13 cellular contexts compared by ENCODE assay signal in the genomic region with DNA sequence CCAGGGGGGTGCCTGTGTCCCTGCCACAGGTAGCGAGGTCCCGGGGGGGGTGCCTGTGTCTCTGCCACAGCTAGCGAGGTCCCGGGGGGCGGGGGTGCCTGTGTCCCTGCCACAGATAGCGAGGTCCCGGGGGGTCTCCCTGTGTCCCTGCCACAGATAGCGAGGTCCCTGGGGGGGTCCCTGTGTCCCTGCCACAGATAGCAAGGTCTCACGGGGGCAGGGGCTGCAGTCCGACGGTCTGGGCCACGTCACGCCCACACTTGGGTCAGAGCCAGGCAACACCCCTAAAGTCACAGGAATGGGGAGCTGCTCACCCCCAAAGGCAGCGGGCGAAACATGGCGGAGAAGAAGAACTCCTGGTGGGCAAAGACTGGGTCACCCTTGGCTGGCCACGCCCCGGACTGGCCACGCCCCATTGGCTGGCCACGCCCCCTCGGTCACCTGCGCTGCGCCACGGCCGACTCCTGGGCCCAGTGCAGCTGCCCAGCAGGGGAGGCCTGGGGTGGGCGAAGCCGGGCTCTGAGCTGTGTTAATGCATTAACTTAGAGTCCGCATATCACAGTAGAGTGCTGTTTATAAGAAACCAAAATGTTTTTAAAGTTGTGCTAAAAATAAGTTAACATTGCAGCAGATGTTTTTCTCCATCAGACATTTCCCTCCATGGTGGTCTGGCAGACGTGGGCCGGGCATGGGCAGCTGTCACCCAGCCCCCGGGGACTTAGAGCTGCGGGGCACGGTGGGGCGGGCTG. TPM values are rescaled to one million over a fixed set of nuclear protein-coding genes. Genes with fewer than 3 reads are reported as not detected.
A peak's percentile ranks its signal among the peaks of the same experiment; 100 is the strongest.
DNase-seq lines count a peak whose midpoint lies in the region; ATAC-seq, FAIRE-seq and TF ChIP-seq lines count a peak whose summit lies in the region.
"Had no signal": no experiment of that assay in that cellular context is flagged by ENCODE, and none has a peak within 500 bp of the region (broad histone marks: within the 10 kb centered on the region; RNA-seq: fewer than 3 reads in every experiment).

No MANE protein-coding gene starts in this region.

- H3K36me3 ChIP-seq in GM12878 (ENCODE audit: control insufficient read depth in 2 of 2, insufficient read depth in 2 of 2, low read length in 1 of 2) (no peaks in the 10 kb centered on the region), stomach (peaks cover 0 to 3% (median 0%) of the 10 kb centered on the region in 4 donors)

- no peak overlapping the region for H3K27ac ChIP-seq in GM12878 (ENCODE audit: control insufficient read depth, insufficient read depth)
- no peak overlapping the region for H3K27ac ChIP-seq in stomach
- H3K27ac ChIP-seq: VCaP had no signal

- RAD21 ChIA-PET in GM12878 (lab: Charles Lee; ENCODE audit: unreplicated experiment) = no interaction called here

- FAIRE-seq in GM12878 (lab: Jason Lieb, UNC) = no peak
- FAIRE-seq: H54 had no signal

- ATAC-seq in GM12878 = peak; percentile 93

- H4K20me1 ChIP-seq in GM12878 (ENCODE audit: control insufficient read depth, insufficient read depth) = no peaks in the 10 kb centered on the region

- peak; percentile 65 for DNase-seq in NCI-H2196 (lab: John Stamatoyannopoulos, UW; ENCODE audit: unreplicated experiment)
- no peak for DNase-seq in NCI-H2196 treated with DMSO at 0.1 percent for 48 hours (lab: John Stamatoyannopoulos, UW; ENCODE audit: unreplicated experiment)
- peak; percentile 61 for DNase-seq in NCI-H2029 (lab: John Stamatoyannopoulos, UW)
- no peak for DNase-seq in GM12878 (ENCODE audit: low read depth, low spot score)
- peak; percentile 75 for DNase-seq in stomach
- no peak for DNase-seq in anterior cingulate cortex (lab: John Stamatoyannopoulos, UW)
- DNase-seq in HUDEP-2 (lab: John Stamatoyannopoulos, UW; ENCODE audit: unreplicated experiment in 76 of 76) = no peak
- no peak for DNase-seq in medulla oblongata (ENCODE audit: extremely low spot score)
- DNase-seq: activated naive CD4-positive, alpha-beta T cell treated with anti-CD3 and anti-CD28 coated beads for 36 hours; NCI-H524 treated with DMSO at 0.1 percent for 48 hours had no signal

- H3K79me2 ChIP-seq in GM12878 (ENCODE audit: control insufficient read depth, insufficient read depth, low read length) = no peaks in the 10 kb centered on the region

- no peak overlapping the region for H3K9ac ChIP-seq in GM12878 (ENCODE audit: control insufficient read depth, insufficient read depth, low read length)

- peak overlapping the region; percentile 68; the same call in 1 of the 2 replicates for H3K4me2 ChIP-seq in GM12878 (ENCODE audit: control insufficient read depth, insufficient read depth)

- no peak for TF ChIP-seq CTCF in GM12878 (IDR thresholded peaks at IDR 0.05 in 2 of 3, conservative IDR thresholded peaks at IDR 0.05 in 1 of 3; ENCODE audit: control insufficient read depth in 2 of 3, extremely low read depth in 1 of 3, insufficient read depth in 1 of 3, low read depth in 3 of 3, low read length in 3 of 3)
- TF ChIP-seq CTCF in stomach (IDR thresholded peaks at IDR 0.05) = no peak

- 0 out of 2 replicates have a peak, but pooled peaks cover 6% of the 10 kb centered on the region for H3K4me1 ChIP-seq in GM12878 (ENCODE audit: control insufficient read depth, insufficient read depth, low read length)
- peaks cover 9 to 43% (median 33%) of the 10 kb centered on the region in 4 donors for H3K4me1 ChIP-seq in stomach

- peak overlapping the region; percentile 34; the same call in 1 of the 2 replicates for H2AFZ ChIP-seq in GM12878 (ENCODE audit: control insufficient read depth, low read depth, low read length)

- 4% methylated on average over 33 of the region's 34 CpGs for WGBS in GM12878 (ENCODE audit: insufficient coverage, insufficient replicate concordance, low lambda C conversion rate, missing lambda C conversion rate)
- 41 to 61% (median 56%) methylated on average over 18 to 34 of the region's 34 CpGs for WGBS in stomach, 5 donors

- in situ Hi-C loops in GM12878 (cut with MboI) = no loop called here

- POLR2A ChIA-PET in GM12878 (lab: Charles Lee) = no interaction called here

- intact Hi-C loops in GM12878 (cut with micrococcal nuclease; ENCODE audit: unreplicated experiment) = loop anchor here (10.0 kb wide), 1 partner anchor 105 kb away; no protein-coding TSS in a partner anchor
- intact Hi-C loops in stomach (cut with DNase I; ENCODE audit: low total_unique reads) = no loop called here

- SMC1A ChIA-PET in GM12878 (lab: Charles Lee; ENCODE audit: uncharacterized antibody, unreplicated experiment) = interaction anchor here (0.8 kb wide), 1 partner anchor 14 kb away, joined by 3 read pairs; no protein-coding TSS in a partner anchor

- TF ChIP-seq RAD21 in GM12878 (IDR thresholded peaks at IDR 0.05; ENCODE audit: insufficient read depth, low read depth, low read length) = no peak

- CTCF ChIA-PET in GM12878 (lab: Yijun Ruan, JAX) = no interaction called here

- no peak for TF ChIP-seq EP300 in GM12878 (IDR thresholded peaks at IDR 0.05; ENCODE audit: borderline replicate concordance in 1 of 2, control insufficient read depth in 1 of 2, low read depth in 2 of 2, low read length in 2 of 2)
- TF ChIP-seq EP300 in stomach (IDR thresholded peaks at IDR 0.05) = no peak

- TF ChIP-seq POLR2A in GM12878 (IDR thresholded peaks at IDR 0.05; ENCODE audit: low read depth, low read length) = no peak
- no peak for TF ChIP-seq POLR2A in stomach (IDR thresholded peaks at IDR 0.05)

- H3K27me3 ChIP-seq in GM12878 (replicated peaks in 1 of 2; ENCODE audit: control insufficient read depth in 2 of 2, insufficient read depth in 2 of 2, low read length in 1 of 2) (no peaks in the 10 kb centered on the region; a peak in 1 of 4 replicates), stomach (no peaks in the 10 kb centered on the region)

- no TSS peak for BruUV-seq in GM12878 (replicated peaks; lab: Mats Ljungman, UMichigan)

- H3K4me3 ChIP-seq in GM12878 = no peak overlapping the region
- peak overlapping the region in 1 of 4 donors; percentile 11 for H3K4me3 ChIP-seq in stomach

- no peaks in the 10 kb centered on the region for H3K9me3 ChIP-seq in GM12878 (replicated peaks; ENCODE audit: control insufficient read depth, insufficient read depth, low read length)
- H3K9me3 ChIP-seq in stomach = no peaks in the 10 kb centered on the region

RNA-seq across cellular contexts. Expression of a gene that starts 7.0 kb away (rescaled TPM):
- total RNA-seq in GM12878 (2013; cell fraction: nucleolus; rRNA removed) = 0.38 TPM in 1 of 2 replicates, not detected in the other
- total RNA-seq in GM12878 (2014; rRNA removed) = 0.16 TPM in 1 of 2 replicates, not detected in the other
- total RNA-seq in GM12878 (2014; rRNA removed; fragmentation: Illumina TruSeq; extraction: Trizol) = not detected in 2 replicates
- not detected in 2 replicates for total RNA-seq in GM12878 (2021)
- polyA plus RNA-seq in GM12878 (2011; ENCODE audit: low read depth) = not detected
- polyA plus RNA-seq in GM12878 (2011; rRNA removed) = 0.08 TPM in 1 of 2 replicates, not detected in the other
- 0.04 and 0.07 TPM in 2 replicates for polyA plus RNA-seq in GM12878 (2011; cell fraction: cytosol; rRNA removed)
- 0.76 and 0.96 TPM in 2 replicates for polyA plus RNA-seq in GM12878 (2011; cell fraction: nucleus; rRNA removed)
- polyA plus RNA-seq in GM12878 (2012) = 0.27 and 0.67 TPM in 2 replicates
- not detected in 2 replicates for polyA plus RNA-seq in GM12878 (2014; fragmentation: Illumina TruSeq; extraction: Trizol)
- polyA plus RNA-seq in GM12878 (2014; fragmentation: Nextera tagmentation; extraction: Ambion mirVana) = not detected
- 0.20 TPM in 1 of 2 replicates, not detected in the other for polyA plus RNA-seq in GM12878 (2014; rRNA removed)
- not detected for polyA plus RNA-seq in GM12878 (2016; fragmentation: Nextera tagmentation; extraction: Ambion mirVana)
- not detected in 2 replicates for polyA minus RNA-seq in GM12878 (2011; rRNA and poly(A)+ RNA removed)
- not detected in 2 replicates for polyA minus RNA-seq in GM12878 (2011; cell fraction: cytosol; rRNA and poly(A)+ RNA removed)
- 0.36 and 0.38 TPM in 2 replicates for polyA minus RNA-seq in GM12878 (2011; cell fraction: nucleus; rRNA and poly(A)+ RNA removed)
- 10 to 100 TPM in 2 of 5 donors, 1 to 10 TPM in 3; 3.5 to 43.2 (median 8.3) TPM for total RNA-seq in stomach
- 10 to 100 TPM; 14.4 to 20.5 (median 15.1) TPM for polyA plus RNA-seq in stomach

RNA-seq across cellular contexts. Expression of a gene that starts 7.2 kb away (rescaled TPM):
- total RNA-seq in GM12878 (2013; cell fraction: nucleolus; rRNA removed) = 40.8 and 46.3 TPM in 2 replicates
- total RNA-seq in GM12878 (2014; rRNA removed) = 3.9 and 4.7 TPM in 2 replicates
- total RNA-seq in GM12878 (2014; rRNA removed; fragmentation: Illumina TruSeq; extraction: Trizol) = 2.2 and 2.4 TPM in 2 replicates
- total RNA-seq in GM12878 (2021) = 6.3 and 7.1 TPM in 2 replicates
- 2.1 TPM for polyA plus RNA-seq in GM12878 (2011; ENCODE audit: low read depth)
- 2.9 and 5.2 TPM in 2 replicates for polyA plus RNA-seq in GM12878 (2011; rRNA removed)
- 6.5 and 10.0 TPM in 2 replicates for polyA plus RNA-seq in GM12878 (2011; cell fraction: cytosol; rRNA removed)
- polyA plus RNA-seq in GM12878 (2011; cell fraction: nucleus; rRNA removed) = 36.0 and 46.0 TPM in 2 replicates
- 7.4 and 9.7 TPM in 2 replicates for polyA plus RNA-seq in GM12878 (2012)
- 0.44 and 1.9 TPM in 2 replicates for polyA plus RNA-seq in GM12878 (2014; fragmentation: Illumina TruSeq; extraction: Trizol)
- polyA plus RNA-seq in GM12878 (2014; fragmentation: Nextera tagmentation; extraction: Ambion mirVana) = under 1 TPM; 0.21 to 0.51 TPM
- polyA plus RNA-seq in GM12878 (2014; rRNA removed) = 5.2 and 7.6 TPM in 2 replicates
- polyA plus RNA-seq in GM12878 (2016; fragmentation: Nextera tagmentation; extraction: Ambion mirVana) = 1 to 10 TPM; 3.4 to 3.9 TPM
- polyA minus RNA-seq in GM12878 (2011; rRNA and poly(A)+ RNA removed) = 1.5 and 4.2 TPM in 2 replicates
- 2.3 and 2.5 TPM in 2 replicates for polyA minus RNA-seq in GM12878 (2011; cell fraction: cytosol; rRNA and poly(A)+ RNA removed)
- polyA minus RNA-seq in GM12878 (2011; cell fraction: nucleus; rRNA and poly(A)+ RNA removed) = 3.1 and 5.1 TPM in 2 replicates
- 100 to 1,000 TPM in 1 of 5 donors, 10 to 100 TPM in 4; 12.9 to 105 (median 28.1) TPM for total RNA-seq in stomach
- polyA plus RNA-seq in stomach = 10 to 100 TPM; 17.4 to 27.3 (median 20.7) TPM

RNA-seq across cellular contexts. Expression of a gene that starts 11.0 kb away (rescaled TPM):
- not detected in 2 replicates for total RNA-seq in GM12878 (2013; cell fraction: nucleolus; rRNA removed)
- total RNA-seq in GM12878 (2014; rRNA removed) (not detected in 2 replicates), GM12878 (2014; rRNA removed; fragmentation: Illumina TruSeq; extraction: Trizol) (not detected in 2 replicates), GM12878 (2021) (not detected in 2 replicates), stomach (10 to 100 TPM in 2 of 5 donors, 1 to 10 TPM in 1, under 1 TPM in 2; 0.89 to 37.9 (median 5.9) TPM)
- not detected for polyA plus RNA-seq in GM12878 (2011; ENCODE audit: low read depth)
- polyA plus RNA-seq in GM12878 (2011; rRNA removed) (not detected in 2 replicates), GM12878 (2014; fragmentation: Illumina TruSeq; extraction: Trizol) (not detected in 2 replicates), GM12878 (2014; fragmentation: Nextera tagmentation; extraction: Ambion mirVana) (not detected), GM12878 (2014; rRNA removed) (not detected in 2 replicates), GM12878 (2016; fragmentation: Nextera tagmentation; extraction: Ambion mirVana) (not detected), stomach (10 to 100 TPM in 1 of 3 donors, 1 to 10 TPM in 2; 2.8 to 16.2 (median 7.6) TPM)
- polyA plus RNA-seq in GM12878 (2011; cell fraction: cytosol; rRNA removed) = not detected in 2 replicates
- polyA plus RNA-seq in GM12878 (2011; cell fraction: nucleus; rRNA removed) = not detected in 2 replicates
- 0.04 TPM in 1 of 2 replicates, not detected in the other for polyA plus RNA-seq in GM12878 (2012)
- polyA minus RNA-seq in GM12878 (2011; rRNA and poly(A)+ RNA removed) = not detected in 2 replicates
- polyA minus RNA-seq in GM12878 (2011; cell fraction: cytosol; rRNA and poly(A)+ RNA removed) = not detected in 2 replicates
- polyA minus RNA-seq in GM12878 (2011; cell fraction: nucleus; rRNA and poly(A)+ RNA removed) = not detected in 2 replicates
- total RNA-seq: activated naive CD4-positive, alpha-beta T cell treated with anti-CD3 and anti-CD28 coated beads for 36 hours had no signal
- polyA plus RNA-seq: urinary bladder had no signal

RNA-seq across cellular contexts. Expression of a gene that starts 29.0 kb away (rescaled TPM):
- 50.1 and 60.0 TPM in 2 replicates for total RNA-seq in GM12878 (2013; cell fraction: nucleolus; rRNA removed)
- 18.8 and 23.1 TPM in 2 replicates for total RNA-seq in GM12878 (2014; rRNA removed)
- 12.1 and 14.1 TPM in 2 replicates for total RNA-seq in GM12878 (2014; rRNA removed; fragmentation: Illumina TruSeq; extraction: Trizol)
- 35.1 and 37.2 TPM in 2 replicates for total RNA-seq in GM12878 (2021)
- 6.2 TPM for polyA plus RNA-seq in GM12878 (2011; ENCODE audit: low read depth)
- polyA plus RNA-seq in GM12878 (2011; rRNA removed) = 17.9 and 26.2 TPM in 2 replicates
- polyA plus RNA-seq in GM12878 (2011; cell fraction: cytosol; rRNA removed) = 29.2 and 44.8 TPM in 2 replicates
- polyA plus RNA-seq in GM12878 (2011; cell fraction: nucleus; rRNA removed) = 188 and 208 TPM in 2 replicates
- polyA plus RNA-seq in GM12878 (2012) = 21.6 and 25.4 TPM in 2 replicates
- polyA plus RNA-seq in GM12878 (2014; fragmentation: Illumina TruSeq; extraction: Trizol) = 12.8 and 13.3 TPM in 2 replicates
- under 1 TPM; 0.13 to 0.51 TPM for polyA plus RNA-seq in GM12878 (2014; fragmentation: Nextera tagmentation; extraction: Ambion mirVana)
- polyA plus RNA-seq in GM12878 (2014; rRNA removed) = 44.3 and 47.1 TPM in 2 replicates
- polyA plus RNA-seq in GM12878 (2016; fragmentation: Nextera tagmentation; extraction: Ambion mirVana) = 1 to 10 TPM; 1.4 to 8.9 TPM
- 17.3 and 26.8 TPM in 2 replicates for polyA minus RNA-seq in GM12878 (2011; rRNA and poly(A)+ RNA removed)
- 10.3 and 12.6 TPM in 2 replicates for polyA minus RNA-seq in GM12878 (2011; cell fraction: cytosol; rRNA and poly(A)+ RNA removed)
- polyA minus RNA-seq in GM12878 (2011; cell fraction: nucleus; rRNA and poly(A)+ RNA removed) = 37.8 and 43.1 TPM in 2 replicates
- total RNA-seq in stomach = 10 to 100 TPM; 11.7 to 84.9 (median 56.6) TPM
- 10 to 100 TPM; 20.3 to 45.4 (median 28.9) TPM for polyA plus RNA-seq in stomach

Comparison
In these comparisons a context has a peak if more than half of its experiments do, and no peak if none do; other contexts are left out.
1. DNase-seq: peak in NCI-H2196 (single experiment), NCI-H2029 (single experiment) and stomach (single experiment); none in NCI-H2196 treated with DMSO at 0.1 percent for 48 hours (single experiment), GM12878 (single experiment), anterior cingulate cortex (0 of 58), HUDEP-2 (0 of 76) and medulla oblongata (single experiment).